7 cellular contexts compared by ENCODE assay signal in genomic region chr9:69760278-69760610, GRCh38. TPM values are rescaled to one million over a fixed set of nuclear protein-coding genes. Genes with fewer than 3 reads are reported as not detected.
DNase-seq lines count a peak whose midpoint lies in the region; ATAC-seq and TF ChIP-seq lines count a peak whose summit lies in the region.

No MANE protein-coding gene starts in this region.

- TF ChIP-seq CTCF in KMS-11 (conservative IDR thresholded peaks at IDR 0.05; ENCODE audit: low read depth, low read length): no peak
- TF ChIP-seq CTCF in chondrocyte (IDR thresholded peaks at IDR 0.05): no peak

- H3K36me3 ChIP-seq in KMS-11 (ENCODE audit: insufficient read depth): no peaks in the 10 kb centered on the region

- H3K27ac ChIP-seq in KMS-11: peak overlapping the region; percentile 84

- H3K9ac ChIP-seq in KMS-11: peak overlapping the region; percentile 94

- DNase-seq in chondrocyte (ENCODE audit: low spot score): no peak
- no peak for DNase-seq in DMS79 (lab: John Stamatoyannopoulos, UW)
- no peak for DNase-seq in UCSD-AML1 (lab: John Stamatoyannopoulos, UW; ENCODE audit: unreplicated experiment)

- H2AFZ ChIP-seq in KMS-11 (ENCODE audit: low read depth): peak overlapping the region; percentile 94

- H3K9me3 ChIP-seq in mononuclear cell (ENCODE audit: low read depth, low read length): no peaks in the 10 kb centered on the region

- H4K20me1 ChIP-seq in KMS-11 (ENCODE audit: insufficient read depth): no peaks in the 10 kb centered on the region

- peak overlapping the region; percentile 98 for H3K4me2 ChIP-seq in KMS-11

- H3K79me2 ChIP-seq in KMS-11 (ENCODE audit: insufficient read depth, low read depth): peaks cover 38% of the 10 kb centered on the region

- ATAC-seq in GM21381 (IDR thresholded peaks at IDR 0.05; ENCODE audit: unreplicated experiment) (peak; percentile 2), HG03469 (IDR thresholded peaks at IDR 0.05; ENCODE audit: unreplicated experiment) (no peak)

- H3K27me3 Mint-ChIP-seq in chondrocyte (ENCODE audit: low read depth): no peaks in the 10 kb centered on the region

- H3K9me3 Mint-ChIP-seq in chondrocyte (ENCODE audit: low read depth): no peaks in the 10 kb centered on the region

- H3K27me3 ChIP-seq in KMS-11 (ENCODE audit: insufficient read depth, low read depth) (no peaks in the 10 kb centered on the region), mononuclear cell (ENCODE audit: insufficient read depth, low read length) (no peaks in the 10 kb centered on the region)

- no peaks in the 10 kb centered on the region for H3K36me3 Mint-ChIP-seq in chondrocyte (ENCODE audit: low read depth)

- peak overlapping the region; percentile 91 for H3K4me3 Mint-ChIP-seq in chondrocyte (ENCODE audit: unreplicated experiment)

- H3K4me1 Mint-ChIP-seq in chondrocyte (ENCODE audit: low read depth): peaks cover 26% of the 10 kb centered on the region

- H3K27ac Mint-ChIP-seq in chondrocyte (ENCODE audit: unreplicated experiment): peak overlapping the region; percentile 92

- H3K4me1 ChIP-seq in KMS-11 (ENCODE audit: low read depth, poor library complexity, severe bottlenecking) (peaks cover 20% of the 10 kb centered on the region), mononuclear cell (ENCODE audit: insufficient read depth, low read length) (peaks cover 19% of the 10 kb centered on the region)

- no peak overlapping the region for H3K4me3 ChIP-seq in KMS-11 (IDR thresholded peaks at IDR 0.05; ENCODE audit: insufficient read depth, low read depth, low read length)
- peak overlapping the region; percentile 96 for H3K4me3 ChIP-seq in mononuclear cell (ENCODE audit: low read length)

RNA-seq across cellular contexts. Expression of gene PTAR1, which starts 0.4 kb away (rescaled TPM):
- total RNA-seq in chondrocyte (48.2 to 57.5 TPM (median 52.4 TPM) in 3 replicates), mononuclear cell (162 TPM)
